24 cellular contexts compared by ENCODE assay signal in genomic region chr14:100901391-100902183, GRCh38. TPM values are rescaled to one million over a fixed set of nuclear protein-coding genes. Genes with fewer than 3 reads are reported as not detected.
DNase-seq lines count a peak whose midpoint lies in the region; ATAC-seq and TF ChIP-seq lines count a peak whose summit lies in the region.
"Had no signal": no experiment of that assay in that cellular context is flagged by ENCODE, and none has a peak within 500 bp of the region (broad histone marks: within the 10 kb centered on the region; RNA-seq: fewer than 3 reads in every experiment).

No MANE protein-coding gene starts in this region.

- peaks cover 2% of the 10 kb centered on the region for H3K4me1 ChIP-seq in right cardiac atrium (ENCODE audit: control insufficient read depth, insufficient read depth, low read length)
- peaks cover 24% of the 10 kb centered on the region for H3K4me1 ChIP-seq in testis
- H3K4me1 ChIP-seq in naive thymus-derived CD4-positive, alpha-beta T cell (ENCODE audit: control insufficient read depth in 2 of 2, insufficient read depth in 2 of 2, low read length in 2 of 2): no peaks in the 10 kb centered on the region
- H3K4me1 ChIP-seq: SJCRH30 had no signal

- DNase-seq in Right ventricle myocardium superior (peak; percentile 32), right cardiac atrium (no peak), ecto neural progenitor cell (ENCODE audit: low spot score) (peak; percentile 43), testis (peak; percentile 9), OCI-M2 (lab: John Stamatoyannopoulos, UW; ENCODE audit: unreplicated experiment) (no peak)
- no peak for DNase-seq in activated CD4-positive, alpha-beta T cell treated with anti-CD3 and anti-CD28 coated beads for 4 hours
- no peak for DNase-seq in naive thymus-derived CD4-positive, alpha-beta T cell
- DNase-seq: activated naive CD4-positive, alpha-beta T cell; NCI-H1105 treated with DMSO at 0.1 percent for 48 hours; stimulated activated CD4-positive, alpha-beta T cell treated with anti-CD3 and anti-CD28 coated beads, Interleukin-12 subunit alpha, Interleukin-12 subunit beta, amount 100 ng/mL, for 4 hours; T-helper 17 cell had no signal

- H3K27ac ChIP-seq in right cardiac atrium (ENCODE audit: low read length) (no peak overlapping the region), testis (no peak overlapping the region)
- no peak overlapping the region for H3K27ac ChIP-seq in naive thymus-derived CD4-positive, alpha-beta T cell (ENCODE audit: low read depth, low read length)
- H3K27ac ChIP-seq: breast epithelium, C4-2B, heart left ventricle, left lung had no signal

- intact Hi-C loops in Right ventricle myocardium superior (cut with DNase I): no loop called here
- intact Hi-C loops in right cardiac atrium (cut with DNase I): no loop called here
- intact Hi-C loops in testis (cut with DNase I; ENCODE audit: low total_unique reads): no loop called here
- intact Hi-C loops in naive thymus-derived CD4-positive, alpha-beta T cell (cut with micrococcal nuclease): no loop called here

- H3K36me3 Mint-ChIP-seq in nephron (ENCODE audit: low read depth): no peaks in the 10 kb centered on the region
- no peaks in the 10 kb centered on the region for H3K36me3 Mint-ChIP-seq in naive thymus-derived CD4-positive, alpha-beta T cell
- H3K36me3 Mint-ChIP-seq: IgD-negative memory B cell, neural progenitor cell had no signal

- TF ChIP-seq POLR2A in testis (IDR thresholded peaks at IDR 0.05): no peak

- H3K27me3 Mint-ChIP-seq in nephron (ENCODE audit: low read depth): peaks cover 73% of the 10 kb centered on the region
- peaks cover 57 to 77% (median 66%) of the 10 kb centered on the region in 5 donors for H3K27me3 Mint-ChIP-seq in naive thymus-derived CD4-positive, alpha-beta T cell

- H3K36me3 ChIP-seq in testis (ENCODE audit: low read depth, missing control alignments): no peaks in the 10 kb centered on the region
- no peaks in the 10 kb centered on the region for H3K36me3 ChIP-seq in naive thymus-derived CD4-positive, alpha-beta T cell (ENCODE audit: control insufficient read depth in 2 of 3, insufficient read depth in 3 of 3, low read length in 3 of 3)
- H3K36me3 ChIP-seq: breast epithelium, heart left ventricle, left lung, neural progenitor cell had no signal

- 88% methylated on average over 12 of the region's 12 CpGs for WGBS in right cardiac atrium
- 89 to 94% methylated on average over 10 to 12 of the region's 12 CpGs for WGBS in testis, 2 donors

- H3K4me3 ChIP-seq in right cardiac atrium (ENCODE audit: low read length) (no peak overlapping the region), testis (no peak overlapping the region)
- no peak overlapping the region for H3K4me3 ChIP-seq in naive thymus-derived CD4-positive, alpha-beta T cell (ENCODE audit: low read length)
- H3K4me3 ChIP-seq: breast epithelium, heart left ventricle, left lung, neural progenitor cell, SJCRH30 had no signal

- H3K27ac Mint-ChIP-seq in nephron: peak overlapping the region in 2 of 3 experiments; percentile 67 to 79
- H3K27ac Mint-ChIP-seq in naive thymus-derived CD4-positive, alpha-beta T cell: no peak overlapping the region
- H3K27ac Mint-ChIP-seq: activated CD4-positive, alpha-beta T cell treated with anti-CD3 and anti-CD28 coated beads, Interleukin-2, amount 10 ng/mL, durations not matched to agents 7 days and 5 days; IgD-negative memory B cell; T-helper 17 cell had no signal

- CTCF ChIA-PET in naive thymus-derived CD4-positive, alpha-beta T cell (lab: Charles Lee): no interaction called here

- peak overlapping the region in 1 of 3 experiments; percentile 55 for H3K4me3 Mint-ChIP-seq in nephron
- no peak overlapping the region for H3K4me3 Mint-ChIP-seq in naive thymus-derived CD4-positive, alpha-beta T cell
- H3K4me3 Mint-ChIP-seq: activated CD4-positive, alpha-beta T cell treated with anti-CD3 and anti-CD28 coated beads, Interleukin-2, amount 10 ng/mL, durations not matched to agents 7 days and 5 days; T-helper 17 cell had no signal

- H3K9me3 Mint-ChIP-seq in nephron: no peaks in the 10 kb centered on the region
- peaks cover 0 to 6% (median 0%) of the 10 kb centered on the region in 11 donors for H3K9me3 Mint-ChIP-seq in naive thymus-derived CD4-positive, alpha-beta T cell
- H3K9me3 Mint-ChIP-seq: activated CD4-positive, alpha-beta T cell treated with anti-CD3 and anti-CD28 coated beads, Interleukin-2, amount 10 ng/mL, durations not matched to agents 7 days and 5 days; IgD-negative memory B cell had no signal

- no peak for TF ChIP-seq CTCF in nephron (IDR thresholded peaks at IDR 0.05; ENCODE audit: unreplicated experiment in 3 of 3)
- no peak for TF ChIP-seq CTCF in testis (IDR thresholded peaks at IDR 0.05)

- POLR2A ChIA-PET in naive thymus-derived CD4-positive, alpha-beta T cell (lab: Charles Lee): no interaction called here

- no peak for ATAC-seq in Right ventricle myocardium superior (ENCODE audit: poor library complexity)
- no peak for ATAC-seq in right cardiac atrium
- no peak for ATAC-seq in naive thymus-derived CD4-positive, alpha-beta T cell
- ATAC-seq: T-helper 17 cell had no signal

- H3K27me3 ChIP-seq in right cardiac atrium (ENCODE audit: control insufficient read depth, insufficient read depth): no peaks in the 10 kb centered on the region
- no peaks in the 10 kb centered on the region for H3K27me3 ChIP-seq in testis
- no peaks in the 10 kb centered on the region for H3K27me3 ChIP-seq in naive thymus-derived CD4-positive, alpha-beta T cell (ENCODE audit: control insufficient read depth in 2 of 2, insufficient read depth in 2 of 2, low read length in 2 of 2)
- H3K27me3 ChIP-seq: SJCRH30 had no signal

- no peaks in the 10 kb centered on the region for H3K9me3 ChIP-seq in right cardiac atrium (ENCODE audit: control insufficient read depth, low read length)
- no peaks in the 10 kb centered on the region for H3K9me3 ChIP-seq in testis
- H3K9me3 ChIP-seq in naive thymus-derived CD4-positive, alpha-beta T cell (ENCODE audit: control insufficient read depth in 2 of 3, low read length in 3 of 3): peaks cover 0 to 4% (median 0%) of the 10 kb centered on the region in 3 experiments
- H3K9me3 ChIP-seq: breast epithelium, left lung, SJCRH30 had no signal

- H3K4me1 Mint-ChIP-seq in nephron: peaks cover 93% of the 10 kb centered on the region
- H3K4me1 Mint-ChIP-seq in naive thymus-derived CD4-positive, alpha-beta T cell: peaks cover 0 to 8% (median 0%) of the 10 kb centered on the region in 7 donors
- H3K4me1 Mint-ChIP-seq: activated CD4-positive, alpha-beta T cell treated with anti-CD3 and anti-CD28 coated beads, Interleukin-2, amount 10 ng/mL, durations not matched to agents 7 days and 5 days; IgD-negative memory B cell had no signal

RNA-seq across cellular contexts. Expression of gene RTL1, which starts 1.9 kb away (rescaled TPM):
- total RNA-seq in Right ventricle myocardium superior (not detected), right cardiac atrium (not detected), testis (1 to 10 TPM in 1 of 2 donors, under 1 TPM in 1; 0.94 to 1.2 TPM)
- polyA plus RNA-seq in right cardiac atrium (0.05 TPM), testis (ENCODE audit: insufficient read depth, low read depth, low replicate concordance) (0.34 TPM)
- total RNA-seq in naive thymus-derived CD4-positive, alpha-beta T cell: not detected
- polyA plus RNA-seq in naive thymus-derived CD4-positive, alpha-beta T cell: not detected
- total RNA-seq: activated CD4-positive, alpha-beta T cell treated with anti-CD3 and anti-CD28 coated beads, Interleukin-2, amount 10 ng/mL, durations not matched to agents 7 days and 5 days; breast epithelium; dermis microvascular lymphatic vessel endothelial cell; endothelial cell of umbilical vein; heart left ventricle; left lung; mononuclear cell; PC-3; T-helper 17 cell had no signal
- polyA plus RNA-seq: endothelial cell of umbilical vein, heart left ventricle, IgD-negative memory B cell had no signal

Comparison
In these comparisons a context has a peak if more than half of its experiments do, and no peak if none do; other contexts are left out.
1. DNase-seq: peak in Right ventricle myocardium superior (single experiment), ecto neural progenitor cell (single experiment) and testis (single experiment); none in right cardiac atrium (0 of 3), OCI-M2 (single experiment), activated CD4-positive, alpha-beta T cell treated with anti-CD3 and anti-CD28 coated beads for 4 hours (0 of 2) and naive thymus-derived CD4-positive, alpha-beta T cell (0 of 9).
2. H3K27ac Mint-ChIP-seq: peak in nephron (2 of 3); none in naive thymus-derived CD4-positive, alpha-beta T cell (0 of 9).